ENCODE assay signal across 12 cellular contexts in genomic region chr21:14547834-14548513, GRCh38. TPM values are rescaled to one million over a fixed set of nuclear protein-coding genes. Genes with fewer than 3 reads are reported as not detected.
A peak's percentile ranks its signal among the peaks of the same experiment; 100 is the strongest.
DNase-seq lines count a peak whose midpoint lies in the region; ATAC-seq lines count a peak whose summit lies in the region.
"Had no signal": no experiment of that assay in that cellular context is flagged by ENCODE, and none has a peak within 500 bp of the region (broad histone marks: within the 10 kb centered on the region; RNA-seq: fewer than 3 reads in every experiment).

No MANE protein-coding gene starts in this region.

- no peaks in the 10 kb centered on the region; the same call in 1 of the 2 replicates for H3K9me3 ChIP-seq in SJCRH30 (replicated peaks)
- H3K9me3 ChIP-seq: psoas muscle had no signal

- ATAC-seq in HG03432 (IDR thresholded peaks at IDR 0.05; ENCODE audit: unreplicated experiment) (peak; percentile 49), GM19463 (IDR thresholded peaks at IDR 0.05; ENCODE audit: unreplicated experiment) (no peak)
- ATAC-seq: Panc1, psoas muscle had no signal

- no peaks in the 10 kb centered on the region for H3K27me3 ChIP-seq in SJCRH30

- peak overlapping the region; percentile 26 for H3K4me3 Mint-ChIP-seq in activated naive CD4-positive, alpha-beta T cell treated with anti-CD3 and anti-CD28 coated beads, Interleukin-2, amount 10 ng/mL, durations not matched to agents 7 days and 5 days
- H3K4me3 Mint-ChIP-seq in activated naive CD8-positive, alpha-beta T cell = peak overlapping the region; percentile 74
- H3K4me3 Mint-ChIP-seq in stimulated activated naive CD8-positive, alpha-beta T cell treated with anti-CD3 and anti-CD28 coated beads, Interleukin-15, Interleukin-2, amounts not matched to agents 100 ng/mL and 50 ng/mL, for 24 hours = peak overlapping the region; percentile 82

- peaks cover 18% of the 10 kb centered on the region for H3K4me1 ChIP-seq in SJCRH30
- H3K4me1 ChIP-seq: psoas muscle had no signal

- H3K36me3 Mint-ChIP-seq in activated naive CD4-positive, alpha-beta T cell treated with anti-CD3 and anti-CD28 coated beads, Interleukin-2, amount 10 ng/mL, durations not matched to agents 7 days and 5 days = peaks cover 21% of the 10 kb centered on the region
- H3K36me3 Mint-ChIP-seq in activated naive CD8-positive, alpha-beta T cell = peaks cover 5% of the 10 kb centered on the region
- peaks cover 10% of the 10 kb centered on the region for H3K36me3 Mint-ChIP-seq in stimulated activated naive CD8-positive, alpha-beta T cell treated with anti-CD3 and anti-CD28 coated beads, Interleukin-15, Interleukin-2, amounts not matched to agents 100 ng/mL and 50 ng/mL, for 24 hours (ENCODE audit: low read depth)

- H3K36me3 ChIP-seq in SJCRH30 = no peaks in the 10 kb centered on the region

- H3K9me3 Mint-ChIP-seq in activated naive CD4-positive, alpha-beta T cell treated with anti-CD3 and anti-CD28 coated beads, Interleukin-2, amount 10 ng/mL, durations not matched to agents 7 days and 5 days = peaks cover 2% of the 10 kb centered on the region
- H3K9me3 Mint-ChIP-seq in activated naive CD8-positive, alpha-beta T cell (ENCODE audit: low read depth) = peaks cover 3% of the 10 kb centered on the region
- H3K9me3 Mint-ChIP-seq in stimulated activated naive CD8-positive, alpha-beta T cell treated with anti-CD3 and anti-CD28 coated beads, Interleukin-15, Interleukin-2, amounts not matched to agents 100 ng/mL and 50 ng/mL, for 24 hours = peaks cover 5% of the 10 kb centered on the region

- no peak overlapping the region for H3K27ac ChIP-seq in SJCRH30
- H3K27ac ChIP-seq: psoas muscle had no signal

- no peaks in the 10 kb centered on the region for H3K27me3 Mint-ChIP-seq in activated naive CD4-positive, alpha-beta T cell treated with anti-CD3 and anti-CD28 coated beads, Interleukin-2, amount 10 ng/mL, durations not matched to agents 7 days and 5 days
- H3K27me3 Mint-ChIP-seq in activated naive CD8-positive, alpha-beta T cell = no peaks in the 10 kb centered on the region
- no peaks in the 10 kb centered on the region for H3K27me3 Mint-ChIP-seq in stimulated activated naive CD8-positive, alpha-beta T cell treated with anti-CD3 and anti-CD28 coated beads, Interleukin-15, Interleukin-2, amounts not matched to agents 100 ng/mL and 50 ng/mL, for 24 hours

- no peak overlapping the region for H3K4me3 ChIP-seq in SJCRH30
- H3K4me3 ChIP-seq: psoas muscle had no signal

- CTCF ChIA-PET in activated naive CD4-positive, alpha-beta T cell treated with anti-CD3 and anti-CD28 coated beads, Interleukin-2, amount 10 ng/mL, durations not matched to agents 7 days and 5 days (lab: Charles Lee) = interaction anchor here (0.8 to 1.3 kb wide), 2 partner anchors 15 to 190 kb away, joined by 3 read pairs; no protein-coding TSS in a partner anchor

- peaks cover 60% of the 10 kb centered on the region for H3K4me1 Mint-ChIP-seq in activated naive CD4-positive, alpha-beta T cell treated with anti-CD3 and anti-CD28 coated beads, Interleukin-2, amount 10 ng/mL, durations not matched to agents 7 days and 5 days
- H3K4me1 Mint-ChIP-seq in activated naive CD8-positive, alpha-beta T cell (ENCODE audit: low read depth) = peaks cover 55% of the 10 kb centered on the region
- H3K4me1 Mint-ChIP-seq in stimulated activated naive CD8-positive, alpha-beta T cell treated with anti-CD3 and anti-CD28 coated beads, Interleukin-15, Interleukin-2, amounts not matched to agents 100 ng/mL and 50 ng/mL, for 24 hours (ENCODE audit: low read depth) = peaks cover 63% of the 10 kb centered on the region

- no peak for DNase-seq in activated naive CD4-positive, alpha-beta T cell treated with anti-CD3 and anti-CD28 coated beads, Interleukin-2, amount 10 ng/mL, durations not matched to agents 7 days and 5 days
- no peak for DNase-seq in activated naive CD4-positive, alpha-beta T cell treated with anti-CD3 and anti-CD28 coated beads, Interleukin-2, amount 50 U/mL, for 16 hours
- DNase-seq in Ammon's horn (ENCODE audit: low spot score) (no peak), SJCRH30 (no peak)
- DNase-seq: foreskin fibroblast, NCI-H1048, psoas muscle had no signal

- peak overlapping the region; percentile 78 for H3K27ac Mint-ChIP-seq in activated naive CD4-positive, alpha-beta T cell treated with anti-CD3 and anti-CD28 coated beads, Interleukin-2, amount 10 ng/mL, durations not matched to agents 7 days and 5 days
- peak overlapping the region; percentile 98 for H3K27ac Mint-ChIP-seq in activated naive CD8-positive, alpha-beta T cell
- peak overlapping the region; percentile 98 for H3K27ac Mint-ChIP-seq in stimulated activated naive CD8-positive, alpha-beta T cell treated with anti-CD3 and anti-CD28 coated beads, Interleukin-15, Interleukin-2, amounts not matched to agents 100 ng/mL and 50 ng/mL, for 24 hours

RNA-seq across cellular contexts. Expression of gene SAMSN1, which starts 1.9 kb away (rescaled TPM):
- 0.12 and 0.13 TPM in 2 replicates for total RNA-seq in SJCRH30 (2014; rRNA removed; shearing (Covaris generic))

Comparison
In these comparisons a context has a peak if more than half of its experiments do, and no peak if none do; other contexts are left out.
1. H3K4me3 Mint-ChIP-seq: peak in every context shown above with its lines; median percentile 82 in stimulated activated naive CD8-positive, alpha-beta T cell treated with anti-CD3 and anti-CD28 coated beads, Interleukin-15, Interleukin-2, amounts not matched to agents 100 ng/mL and 50 ng/mL, for 24 hours; 74 in activated naive CD8-positive, alpha-beta T cell; 26 in activated naive CD4-positive, alpha-beta T cell treated with anti-CD3 and anti-CD28 coated beads, Interleukin-2, amount 10 ng/mL, durations not matched to agents 7 days and 5 days.